8 cellular contexts compared by ENCODE assay signal in genomic region chr4:133148690-133149363, GRCh38. TPM values are rescaled to one million over a fixed set of nuclear protein-coding genes. Genes with fewer than 3 reads are reported as not detected.
DNase-seq lines count a peak whose midpoint lies in the region; ATAC-seq and TF ChIP-seq lines count a peak whose summit lies in the region.

Gene PCDH10, plus strand, starts transcription at chr4:133149294. Its CDS starts 847 bp downstream, at chr4:133150141.

- H3K4me2 ChIP-seq in GM23248 (ENCODE audit: unreplicated experiment) = peak within 1 kb of the TSS; percentile 90

- in situ Hi-C loops in GM23248 (cut with MboI) = no loop called here

- H3K4me3 Mint-ChIP-seq in activated B cell treated with CpG ODN at 0.5 μM for 24 hours = peak within 1 kb of the TSS; percentile 35

- intact Hi-C loops in activated B cell treated with CpG ODN at 0.5 μM for 24 hours (cut with micrococcal nuclease) = no loop called here
- intact Hi-C loops in esophagus squamous epithelium (cut with DNase I) = no loop called here
- intact Hi-C loops in stomach (cut with DNase I; ENCODE audit: low total_unique reads) = no loop called here

- no peaks in the 10 kb centered on the region for H3K9me3 Mint-ChIP-seq in activated B cell treated with CpG ODN at 0.5 μM for 24 hours

- CTCF ChIA-PET in activated B cell treated with CpG ODN at 0.5 μM for 24 hours (lab: Charles Lee) = no interaction called here

- H3K4me3 ChIP-seq in GM23248 (peak within 1 kb of the TSS; percentile 73), esophagus squamous epithelium (peak within 1 kb of the TSS; percentile 8 to 54 (median 36)), stomach (peak within 1 kb of the TSS; percentile 39 to 51 (median 46))

- TF ChIP-seq CTCF in activated B cell treated with CpG ODN at 0.5 μM for 24 hours (IDR thresholded peaks at IDR 0.05) = no peak
- TF ChIP-seq CTCF in esophagus squamous epithelium (IDR thresholded peaks at IDR 0.05) = no peak
- TF ChIP-seq CTCF in stomach (IDR thresholded peaks at IDR 0.05) = no peak

- peak within 1 kb of the TSS; percentile 68 for H2AFZ ChIP-seq in GM23248

- TF ChIP-seq EP300 in stomach (IDR thresholded peaks at IDR 0.05) = no peak

- H3K36me3 Mint-ChIP-seq in activated B cell treated with CpG ODN at 0.5 μM for 24 hours (ENCODE audit: low read depth) = no peaks in the 10 kb centered on the region

- H3K27me3 Mint-ChIP-seq in activated B cell treated with CpG ODN at 0.5 μM for 24 hours = peaks cover 56% of the 10 kb centered on the region

- peaks cover 15% of the 10 kb centered on the region for H3K4me1 Mint-ChIP-seq in activated B cell treated with CpG ODN at 0.5 μM for 24 hours

- DNase-seq in DMS 273 treated with DMSO at 0.1 percent for 48 hours (lab: John Stamatoyannopoulos, UW) = peak; percentile 23
- DNase-seq in GM23248 = peak; percentile 91
- DNase-seq in NCI-H146 (lab: John Stamatoyannopoulos, UW) = peak; percentile 48
- no peak for DNase-seq in activated B cell treated with CpG ODN at 0.5 μM for 24 hours
- DNase-seq in esophagus squamous epithelium (lab: John Stamatoyannopoulos, UW) = no peak
- DNase-seq in middle frontal gyrus (ENCODE audit: extremely low spot score, low spot score) = peak; percentile 97
- peak; percentile 65 for DNase-seq in stomach
- no peak for DNase-seq in NCI-H187 treated with DMSO at 0.1 percent for 48 hours (lab: John Stamatoyannopoulos, UW)

- H3K9me2 ChIP-seq in GM23248 (ENCODE audit: insufficient read depth) = no peaks in the 10 kb centered on the region

- H3K36me3 ChIP-seq in GM23248 (ENCODE audit: low read depth) = no peaks in the 10 kb centered on the region
- no peaks in the 10 kb centered on the region for H3K36me3 ChIP-seq in esophagus squamous epithelium
- no peaks in the 10 kb centered on the region for H3K36me3 ChIP-seq in stomach

- H3K79me2 ChIP-seq in GM23248 (ENCODE audit: insufficient read depth) = no peaks in the 10 kb centered on the region

- TF ChIP-seq POLR2A in esophagus squamous epithelium (IDR thresholded peaks at IDR 0.05) (peak in 1 of 4 donors; percentile 27), stomach (IDR thresholded peaks at IDR 0.05) (no peak)

- no peak within 1 kb of the TSS for H3K27ac Mint-ChIP-seq in activated B cell treated with CpG ODN at 0.5 μM for 24 hours

- peaks cover 76% of the 10 kb centered on the region for H3K27me3 ChIP-seq in GM23248 (replicated peaks; ENCODE audit: insufficient read depth)
- H3K27me3 ChIP-seq in esophagus squamous epithelium = peaks cover 7 to 100% (median 31%) of the 10 kb centered on the region in 4 donors
- peaks cover 5 to 96% (median 78%) of the 10 kb centered on the region in 3 donors for H3K27me3 ChIP-seq in stomach

- H3K27ac ChIP-seq in GM23248 = no peak within 1 kb of the TSS
- no peak within 1 kb of the TSS for H3K27ac ChIP-seq in esophagus squamous epithelium
- no peak within 1 kb of the TSS for H3K27ac ChIP-seq in stomach

- ATAC-seq in activated B cell treated with CpG ODN at 0.5 μM for 24 hours (ENCODE audit: low read depth) = peak; percentile 45

- POLR2A ChIA-PET in activated B cell treated with CpG ODN at 0.5 μM for 24 hours (lab: Charles Lee) = no interaction called here

- H4K20me1 ChIP-seq in GM23248 (ENCODE audit: insufficient read depth) = no peaks in the 10 kb centered on the region

- H3K9ac ChIP-seq in GM23248 = no peak within 1 kb of the TSS

- H3F3A ChIP-seq in GM23248 (ENCODE audit: insufficient read depth) = no peaks in the 10 kb centered on the region

- 3% methylated on average over 36 to 38 of the region's 38 CpGs for WGBS in GM23248 (ENCODE audit: low coverage in 1 of 2, low lambda C conversion rate in 2 of 2, missing lambda C conversion rate in 2 of 2), 2 experiments
- 0 to 1% methylated on average over 17 of the region's 38 CpGs for WGBS in esophagus squamous epithelium, 2 donors
- WGBS in stomach, 5 donors = 1 to 4% (median 3%) methylated on average over 38 of the region's 38 CpGs

- H3K4me1 ChIP-seq in GM23248 (ENCODE audit: insufficient read depth) = 0 out of 2 replicates have a peak, but pooled peaks cover 7% of the 10 kb centered on the region
- peaks cover 29 to 78% (median 44%) of the 10 kb centered on the region in 3 donors for H3K4me1 ChIP-seq in esophagus squamous epithelium
- peaks cover 46 to 78% (median 68%) of the 10 kb centered on the region in 4 donors for H3K4me1 ChIP-seq in stomach

- H3K9me3 ChIP-seq in GM23248 (ENCODE audit: low read depth) = no peaks in the 10 kb centered on the region
- no peaks in the 10 kb centered on the region for H3K9me3 ChIP-seq in esophagus squamous epithelium
- H3K9me3 ChIP-seq in stomach = peaks cover 0 to 15% (median 0%) of the 10 kb centered on the region in 4 donors

RNA-seq across cellular contexts. Expression of gene PCDH10, which starts in this region (rescaled TPM):
- 0.11 TPM in 1 of 2 replicates, not detected in the other for total RNA-seq in GM23248 (2014; rRNA removed; shearing (Covaris generic))
- 0.08 and 0.09 TPM in 2 replicates for polyA plus RNA-seq in GM23248 (2016; fragmentation: Nextera tagmentation; extraction: Ambion mirVana)
- not detected in 2 replicates for total RNA-seq in activated B cell treated with CpG ODN at 0.5 μM for 24 hours
- under 1 TPM in 2 of 4 donors, not detected in 2; 0.13 to 0.19 TPM for total RNA-seq in esophagus squamous epithelium
- total RNA-seq in stomach = 1 to 10 TPM in 2 of 5 donors, under 1 TPM in 1, not detected in 2; 0.29 to 9.4 (median 1.7) TPM
- under 1 TPM in 2 of 3 donors, not detected in 1; 0.06 to 0.50 TPM for polyA plus RNA-seq in stomach

Comparison
In these comparisons a context has a peak if more than half of its experiments do, and no peak if none do; other contexts are left out.
1. Peak in DNase-seq, H3K4me3 ChIP-seq and H3K4me2 ChIP-seq in GM23248; RNA of the gene not detected or under 1 TPM.
2. Peak in ATAC-seq in activated B cell treated with CpG ODN at 0.5 μM for 24 hours; RNA of the gene not detected or under 1 TPM.
3. DNase-seq: peak in DMS 273 treated with DMSO at 0.1 percent for 48 hours (single experiment), NCI-H146 (single experiment), middle frontal gyrus (single experiment) and stomach (single experiment); none in activated B cell treated with CpG ODN at 0.5 μM for 24 hours (single experiment), esophagus squamous epithelium (single experiment) and NCI-H187 treated with DMSO at 0.1 percent for 48 hours (single experiment).
4. Peak in every context shown above with its lines, with median percentiles within 50 percentile points of each other: H3K4me3 ChIP-seq.